ENCODE assay signal across 9 cellular contexts in the genomic region with DNA sequence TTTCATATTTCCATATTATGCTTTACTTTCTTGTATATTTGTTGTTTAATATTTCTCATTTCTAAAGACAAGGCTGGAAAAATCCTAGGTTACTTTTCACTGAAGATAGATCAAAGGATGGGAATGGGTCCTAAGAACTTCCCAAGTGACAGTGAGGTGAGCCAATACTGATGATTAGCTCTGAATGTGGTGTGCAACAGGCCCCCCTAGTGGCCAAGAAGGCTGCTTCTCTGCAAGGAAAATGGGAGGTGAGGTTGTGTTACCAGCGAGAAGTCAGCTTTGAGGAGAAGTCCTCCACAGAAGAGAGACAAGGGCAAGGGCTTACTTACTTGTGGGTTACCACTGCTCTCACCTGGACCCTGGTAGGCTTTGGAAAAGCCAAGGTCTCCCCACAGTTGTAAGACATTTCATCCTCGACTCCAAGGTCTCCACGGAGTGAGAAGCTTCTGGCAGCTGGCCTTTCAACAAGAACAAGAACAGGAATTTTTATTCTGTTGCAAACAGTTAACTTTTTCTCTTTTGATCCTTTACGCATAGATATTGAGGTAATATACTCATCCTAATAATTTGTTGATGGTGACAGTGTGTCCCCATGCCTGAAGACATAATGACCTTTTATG.
DNase-seq lines count a peak whose midpoint lies in the region; FAIRE-seq and TF ChIP-seq lines count a peak whose summit lies in the region.
"Had no signal": no experiment of that assay in that cellular context is flagged by ENCODE, and none has a peak within 500 bp of the region (broad histone marks: within the 10 kb centered on the region; RNA-seq: fewer than 3 reads in every experiment).

No MANE protein-coding gene starts in this region.

- H3K9ac ChIP-seq in endodermal cell (ENCODE audit: extremely low read depth, low read length, poor library complexity, severe bottlenecking) = no peak overlapping the region

- no peak overlapping the region for H3K4me3 Mint-ChIP-seq in endodermal cell
- H3K4me3 Mint-ChIP-seq: T-helper 1 cell treated with Interleukin-12 subunit alpha and Interleukin-12 subunit beta and Interleukin-4 antibody, amounts not matched to agents 30 μg/mL and 1 μg/mL, for 36 hours had no signal

- H3K27me3 ChIP-seq in endodermal cell (ENCODE audit: control insufficient read depth, insufficient read depth, low read length, poor library complexity, severe bottlenecking) (no peaks in the 10 kb centered on the region), vagina (no peaks in the 10 kb centered on the region)

- H3K4me3 ChIP-seq in endodermal cell (ENCODE audit: low read length) (no peak overlapping the region), vagina (no peak overlapping the region)

- H3K4me1 ChIP-seq in endodermal cell (ENCODE audit: control insufficient read depth, insufficient read depth, low read length) (peaks cover 3% of the 10 kb centered on the region), vagina (peaks cover 8% of the 10 kb centered on the region)

- H3K36me3 ChIP-seq in endodermal cell (ENCODE audit: control insufficient read depth, insufficient read depth, low read length) (no peaks in the 10 kb centered on the region), vagina (peaks cover 0 to 4% of the 10 kb centered on the region in 2 donors)

- H3K9me3 ChIP-seq in endodermal cell (ENCODE audit: control insufficient read depth, low read length) (no peaks in the 10 kb centered on the region), vagina (no peaks in the 10 kb centered on the region)

- TF ChIP-seq POLR2A in vagina (IDR thresholded peaks at IDR 0.05) = no peak

- no peaks in the 10 kb centered on the region for H3K9me3 Mint-ChIP-seq in endodermal cell
- H3K9me3 Mint-ChIP-seq: T-helper 1 cell treated with Interleukin-12 subunit alpha and Interleukin-12 subunit beta and Interleukin-4 antibody, amounts not matched to agents 30 μg/mL and 1 μg/mL, for 36 hours had no signal

- H3K36me3 Mint-ChIP-seq in endodermal cell (ENCODE audit: low read depth) = no peaks in the 10 kb centered on the region

- WGBS in endodermal cell (ENCODE audit: insufficient coverage in 1 of 2, insufficient read length in 1 of 2), 2 experiments = 91% methylated on average over 4 of the region's 4 CpGs; no CpG with 5 or more reads in 1 of the 2 experiments

- H3K27ac ChIP-seq in endodermal cell (ENCODE audit: low read depth, low read length) (no peak overlapping the region), vagina (no peak overlapping the region)

- intact Hi-C loops in vagina (cut with DNase I) = loop anchor here (5.0 to 10.0 kb wide), 2 partner anchors 69 to 141 kb away; partner anchors contain the start of gene MAMDC2

- H3K27ac Mint-ChIP-seq in endodermal cell = no peak overlapping the region
- H3K27ac Mint-ChIP-seq: T-helper 1 cell treated with Interleukin-12 subunit alpha and Interleukin-12 subunit beta and Interleukin-4 antibody, amounts not matched to agents 30 μg/mL and 1 μg/mL, for 36 hours had no signal

- H3K27me3 Mint-ChIP-seq in endodermal cell (ENCODE audit: insufficient read depth) = no peaks in the 10 kb centered on the region

- TF ChIP-seq CTCF in endodermal cell (conservative IDR thresholded peaks at IDR 0.05) (peak; percentile 92), vagina (IDR thresholded peaks at IDR 0.05) (peak; percentile 27 to 50 (median 44))

- H3K4me1 Mint-ChIP-seq in endodermal cell = peaks cover 25% of the 10 kb centered on the region

- DNase-seq in D341Med (ENCODE audit: low spot score) = peak; percentile 76
- peak; percentile 9 for DNase-seq in GM19239 (ENCODE audit: insufficient read length, low spot score)
- peak; percentile 66 for DNase-seq in HT1080 (ENCODE audit: low read depth)
- peak; percentile 22 for DNase-seq in RCC 7860 (ENCODE audit: low spot score)
- peak; percentile 86 for DNase-seq in endodermal cell
- peak; percentile 71 for DNase-seq in medulla oblongata (ENCODE audit: extremely low spot score)
- no peak for DNase-seq in vagina (ENCODE audit: extremely low spot score in 2 of 2)
- no peak for DNase-seq in effector CD8-positive, alpha-beta T cell (lab: John Stamatoyannopoulos, UW)

- FAIRE-seq in GM19239 (lab: Jason Lieb, UNC) = no peak
- no peak for FAIRE-seq in RCC 7860 (lab: Jason Lieb, UNC)

Comparison
In these comparisons a context has a peak if more than half of its experiments do, and no peak if none do; other contexts are left out.
1. DNase-seq: peak in D341Med (single experiment), GM19239 (single experiment), HT1080 (single experiment), RCC 7860 (single experiment), endodermal cell (single experiment) and medulla oblongata (single experiment); none in vagina (0 of 2) and effector CD8-positive, alpha-beta T cell (single experiment).